Comparison of ENCODE assay signal across 8 cellular contexts in genomic region chr2:177983183-177983788, GRCh38.
DNase-seq lines count a peak whose midpoint lies in the region; ATAC-seq and FAIRE-seq lines count a peak whose summit lies in the region.

No MANE protein-coding gene starts in this region.

- H3K9ac ChIP-seq in NT2/D1 (ENCODE audit: insufficient read length, low read depth), result no peak overlapping the region

- intact Hi-C loops in sciatic nerve (cut with DNase I), result no loop called here

- DNase-seq in NCI-H82 (lab: John Stamatoyannopoulos, UW) (peak; percentile 86), NCI-H82 treated with DMSO at 0.1 percent for 48 hours (lab: John Stamatoyannopoulos, UW; ENCODE audit: unreplicated experiment) (no peak), HTR-8/SVneo (ENCODE audit: insufficient read length, low spot score) (peak; percentile 57), NT2/D1 (ENCODE audit: low read depth, low spot score) (peak; percentile 57), T47D (ENCODE audit: low read depth in 1 of 2, low spot score in 1 of 2) (peak; percentile 16 to 72), left kidney (ENCODE audit: low read depth, low spot score) (peak; percentile 75), sciatic nerve (ENCODE audit: low spot score) (no peak)

- in situ Hi-C loops in T47D (cut with HindIII; ENCODE audit: low pct_unique_long_range_greater_than_20kb, low sequenced_read_pairs), result no loop called here

- no peaks in the 10 kb centered on the region for H3K9me3 ChIP-seq in NT2/D1 (ENCODE audit: insufficient read depth, low read length)

- no peak for FAIRE-seq in HTR-8/SVneo (lab: Jason Lieb, UNC)

- no peaks in the 10 kb centered on the region for H3K36me3 ChIP-seq in NT2/D1 (ENCODE audit: insufficient read depth, insufficient read length, low read length)

- H3K4me3 ChIP-seq in NT2/D1 (ENCODE audit: insufficient read length, low read depth), result no peak overlapping the region

- ATAC-seq in GM21423 (IDR thresholded peaks at IDR 0.05; ENCODE audit: unreplicated experiment), result peak; percentile 82
- no peak for ATAC-seq in sciatic nerve

- H3K4me1 ChIP-seq in NT2/D1 (ENCODE audit: insufficient read depth, insufficient read length), result no peaks in the 10 kb centered on the region

- H3K27me3 ChIP-seq in NT2/D1 (ENCODE audit: insufficient read depth, insufficient read length), result no peaks in the 10 kb centered on the region

Comparison
In these comparisons a context has a peak if more than half of its experiments do, and no peak if none do; other contexts are left out.
1. DNase-seq: peak in NCI-H82 (single experiment), HTR-8/SVneo (single experiment), NT2/D1 (single experiment), T47D (2 of 2) and left kidney (single experiment); none in NCI-H82 treated with DMSO at 0.1 percent for 48 hours (single experiment) and sciatic nerve (single experiment).